Comparison of ENCODE assay signal across 1 cellular context in genomic region chr3:97932387-97932801, GRCh38.
TF ChIP-seq lines count a peak whose summit lies in the region.

No MANE protein-coding gene starts in this region.

TF ChIP-seq in K562, 482 proteins besides CTCF, POLR2A, EP300 and RAD21 (continued from another document):
- peak; percentile 63; the same call in 1 of the 2 replicates for TF ChIP-seq POLR2AphosphoS5 (IDR thresholded peaks at IDR 0.05; ENCODE audit: control insufficient read depth, insufficient read depth, low read depth, low read length)
- TF ChIP-seq LEF1 (IDR thresholded peaks at IDR 0.05) = peak; percentile 51; the same call in 1 of the 2 replicates
- TF ChIP-seq HNRNPLL (IDR thresholded peaks at IDR 0.05; ENCODE audit: low read depth, low read length, poor library complexity, severe bottlenecking) = no peak
- TF ChIP-seq PBX2 (CRISPR knock-in tag; IDR thresholded peaks at IDR 0.05; ENCODE audit: low read depth) = no peak
- TF ChIP-seq PBX2 (tag; conservative IDR thresholded peaks at IDR 0.05; ENCODE audit: low read depth) = peak; percentile 66
- no peak for TF ChIP-seq ZNF589 (CRISPR knock-in tag; IDR thresholded peaks at IDR 0.05; ENCODE audit: low read depth)
- peak; percentile 69 for TF ChIP-seq CEBPB (tag; IDR thresholded peaks at IDR 0.05)
- TF ChIP-seq E2F5 (CRISPR knock-in tag; IDR thresholded peaks at IDR 0.05) = no peak
- TF ChIP-seq, protein P1, sequence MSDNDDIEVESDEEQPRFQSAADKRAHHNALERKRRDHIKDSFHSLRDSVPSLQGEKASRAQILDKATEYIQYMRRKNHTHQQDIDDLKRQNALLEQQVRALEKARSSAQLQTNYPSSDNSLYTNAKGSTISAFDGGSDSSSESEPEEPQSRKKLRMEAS (CRISPR knock-in tag; IDR thresholded peaks at IDR 0.05) = no peak
- peak; percentile 63 for TF ChIP-seq TEAD4 (IDR thresholded peaks at IDR 0.05; ENCODE audit: low read length)
- no peak for TF ChIP-seq TEAD4 (CRISPR knock-in tag; IDR thresholded peaks at IDR 0.05; ENCODE audit: borderline replicate concordance)
- peak; percentile 87 for TF ChIP-seq CBFA2T3 (IDR thresholded peaks at IDR 0.05)
- TF ChIP-seq SNAPC5 (CRISPR knock-in tag; IDR thresholded peaks at IDR 0.05) = no peak
- no peak for TF ChIP-seq ZNF668 (CRISPR knock-in tag; IDR thresholded peaks at IDR 0.05)
- peak in 1 of 2 experiments; percentile 70; a peak in 1 of 4 replicates for TF ChIP-seq HDAC1 (IDR thresholded peaks at IDR 0.05)
- TF ChIP-seq, protein P2, sequence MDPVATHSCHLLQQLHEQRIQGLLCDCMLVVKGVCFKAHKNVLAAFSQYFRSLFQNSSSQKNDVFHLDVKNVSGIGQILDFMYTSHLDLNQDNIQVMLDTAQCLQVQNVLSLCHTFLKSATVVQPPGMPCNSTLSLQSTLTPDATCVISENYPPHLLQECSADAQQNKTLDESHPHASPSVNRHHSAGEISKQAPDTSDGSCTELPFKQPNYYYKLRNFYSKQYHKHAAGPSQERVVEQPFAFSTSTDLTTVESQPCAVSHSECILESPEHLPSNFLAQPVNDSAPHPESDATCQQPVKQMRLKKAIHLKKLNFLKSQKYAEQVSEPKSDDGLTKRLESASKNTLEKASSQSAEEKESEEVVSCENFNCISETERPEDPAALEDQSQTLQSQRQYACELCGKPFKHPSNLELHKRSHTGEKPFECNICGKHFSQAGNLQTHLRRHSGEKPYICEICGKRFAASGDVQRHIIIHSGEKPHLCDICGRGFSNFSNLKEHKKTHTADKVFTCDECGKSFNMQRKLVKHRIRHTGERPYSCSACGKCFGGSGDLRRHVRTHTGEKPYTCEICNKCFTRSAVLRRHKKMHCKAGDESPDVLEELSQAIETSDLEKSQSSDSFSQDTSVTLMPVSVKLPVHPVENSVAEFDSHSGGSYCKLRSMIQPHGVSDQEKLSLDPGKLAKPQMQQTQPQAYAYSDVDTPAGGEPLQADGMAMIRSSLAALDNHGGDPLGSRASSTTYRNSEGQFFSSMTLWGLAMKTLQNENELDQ (CRISPR knock-in tag; IDR thresholded peaks at IDR 0.05; ENCODE audit: borderline replicate concordance) = no peak
- no peak for TF ChIP-seq DNMT1 (IDR thresholded peaks at IDR 0.05)
- TF ChIP-seq EHMT2 (IDR thresholded peaks at IDR 0.05) = 0 out of 2 replicates have a peak, but pooled peaks have one; percentile 63
- TF ChIP-seq CREB3 (tag; conservative IDR thresholded peaks at IDR 0.05; ENCODE audit: low read depth) = no peak
- no peak for TF ChIP-seq GABPB2 (CRISPR knock-in tag; conservative IDR thresholded peaks at IDR 0.05)
- TF ChIP-seq TAL1 (IDR thresholded peaks at IDR 0.05) = peak; percentile 63; the same call in 1 of the 2 replicates
- TF ChIP-seq EGR1 (conservative IDR thresholded peaks at IDR 0.05) = peak; percentile 90
- TF ChIP-seq GTF2E2 (tag; IDR thresholded peaks at IDR 0.05) = no peak
- peak; percentile 44; the same call in 1 of the 2 replicates for TF ChIP-seq HMBOX1 (IDR thresholded peaks at IDR 0.05)
- no peak for TF ChIP-seq E2F8 (IDR thresholded peaks at IDR 0.05; ENCODE audit: low read depth, partially characterized antibody)
- TF ChIP-seq BCLAF1 (IDR thresholded peaks at IDR 0.05; ENCODE audit: borderline replicate concordance in 1 of 2, control insufficient read depth in 1 of 2, low read depth in 2 of 2, low read length in 1 of 2) = 0 out of 4 replicates have a peak, but pooled peaks of 1 of the 2 experiments have one; percentile 38
- no peak for TF ChIP-seq POU5F1 (IDR thresholded peaks at IDR 0.05; ENCODE audit: borderline replicate concordance, low read depth, low read length, partially characterized antibody)
- TF ChIP-seq ATF4 (CRISPR knock-in tag; IDR thresholded peaks at IDR 0.05) = no peak
- no peak for TF ChIP-seq IFI16 (CRISPR knock-in tag; IDR thresholded peaks at IDR 0.05)
